ENCODE assay signal across 27 cellular contexts in genomic region chr2:191335875-191336464, GRCh38.
"Had no signal": no experiment of that assay in that cellular context is flagged by ENCODE, and none has a peak within 500 bp of the region (broad histone marks: within the 10 kb centered on the region; RNA-seq: fewer than 3 reads in every experiment).

No MANE protein-coding gene starts in this region.

- H3K36me3 Mint-ChIP-seq: activated naive CD8-positive, alpha-beta T cell; T-cell had no signal

- H3K9me3 Mint-ChIP-seq: activated B cell treated with CpG ODN at 0.5 μM for 24 hours; activated CD8-positive, alpha-beta T cell treated with anti-CD3 and anti-CD28 coated beads for 36 hours; activated T-cell treated with anti-CD3 and anti-CD28 coated beads, Interleukin-2, amount 50 U/mL, for 4 hours; activated T-helper 17 cell treated with anti-CD3 and anti-CD28 coated beads, Interleukin-2, amount 50 U/mL, for 72 hours; T-cell; T-helper 1 cell treated with Interleukin-12 subunit alpha and Interleukin-12 subunit beta and Interleukin-4 antibody, amounts not matched to agents 30 μg/mL and 1 μg/mL, for 36 hours had no signal

- H3K4me3 Mint-ChIP-seq: activated B cell treated with CpG ODN at 0.5 μM for 24 hours; activated CD8-positive, alpha-beta T cell treated with anti-CD3 and anti-CD28 coated beads for 36 hours; activated naive CD8-positive, alpha-beta T cell; activated T-cell treated with anti-CD3 and anti-CD28 coated beads, Interleukin-2, amount 50 U/mL, for 4 hours; activated T-helper 17 cell treated with anti-CD3 and anti-CD28 coated beads, Interleukin-2, amount 50 U/mL, for 72 hours; T-cell; T-helper 1 cell treated with Interleukin-12 subunit alpha and Interleukin-12 subunit beta and Interleukin-4 antibody, amounts not matched to agents 30 μg/mL and 1 μg/mL, for 36 hours had no signal

- H3K27me3 ChIP-seq: brain microvascular endothelial cell, colonic mucosa had no signal

- ATAC-seq: activated CD4-positive, CD25-positive, alpha-beta regulatory T cell treated with anti-CD3 and anti-CD28 coated beads, Interleukin-2, amount 50 U/mL, for 24 hours; activated CD8-positive, alpha-beta T cell treated with anti-CD3 and anti-CD28 coated beads for 36 hours; activated T-cell treated with anti-CD3 and anti-CD28 coated beads, Interleukin-2, amount 50 U/mL, for 4 hours; activated T-helper 17 cell treated with anti-CD3 and anti-CD28 coated beads, Interleukin-2, amount 50 U/mL, for 72 hours; esophagus mucosa; T-cell had no signal

- H3K4me1 ChIP-seq: colonic mucosa had no signal

- H3K36me3 ChIP-seq: colonic mucosa, WERI-Rb-1 had no signal

- H3K27ac Mint-ChIP-seq: activated B cell treated with CpG ODN at 0.5 μM for 24 hours; activated CD8-positive, alpha-beta T cell treated with anti-CD3 and anti-CD28 coated beads for 36 hours; activated naive CD8-positive, alpha-beta T cell; activated T-helper 17 cell treated with anti-CD3 and anti-CD28 coated beads, Interleukin-2, amount 50 U/mL, for 72 hours; T-cell; T-helper 1 cell treated with Interleukin-12 subunit alpha and Interleukin-12 subunit beta and Interleukin-4 antibody, amounts not matched to agents 30 μg/mL and 1 μg/mL, for 36 hours had no signal

- H3K27ac ChIP-seq: brain microvascular endothelial cell, colonic mucosa, WERI-Rb-1 had no signal

- H3K4me1 Mint-ChIP-seq: activated B cell treated with CpG ODN at 0.5 μM for 24 hours; activated T-helper 17 cell treated with anti-CD3 and anti-CD28 coated beads, Interleukin-2, amount 50 U/mL, for 72 hours; T-cell had no signal

- DNase-seq: activated B cell treated with CpG ODN at 0.5 μM for 24 hours; activated CD4-positive, alpha-beta T cell treated with anti-CD3 and anti-CD28 coated beads for 48 hours; activated CD4-positive, alpha-beta T cell treated with anti-CD3 and anti-CD28 coated beads, Interleukin-2, amount 50 U/mL, for 1 hour; activated CD4-positive, alpha-beta T cell treated with anti-CD3 and anti-CD28 coated beads, Interleukin-2, amount 50 U/mL, for 48 hours; activated CD8-positive, alpha-beta memory T cell treated with anti-CD3 and anti-CD28 coated beads for 24 hours; activated CD8-positive, alpha-beta T cell treated with anti-CD3 and anti-CD28 coated beads for 36 hours; activated effector memory CD4-positive, alpha-beta T cell treated with Interleukin-2 at 50 U/mL for 16 hours; activated gamma-delta T cell treated with Interleukin-2 at 50 U/mL for 16 hours; activated naive CD4-positive, alpha-beta T cell treated with anti-CD3 and anti-CD28 coated beads, Interleukin-2, amount 50 U/mL, for 16 hours; activated naive CD4-positive, alpha-beta T cell treated with Interleukin-2 at 50 U/mL for 16 hours; activated T-cell treated with anti-CD3 and anti-CD28 coated beads, Interleukin-2, amount 50 U/mL, for 4 hours; amniotic stem cell; anterior cingulate cortex; brain microvascular endothelial cell; central memory CD4-positive, alpha-beta T cell; cerebellar nuclear complex; colonic mucosa; effector CD8-positive, alpha-beta T cell; foreskin fibroblast; T-cell; T1000; WERI-Rb-1 had no signal

- H3K27me3 Mint-ChIP-seq: activated B cell treated with CpG ODN at 0.5 μM for 24 hours; activated CD8-positive, alpha-beta T cell treated with anti-CD3 and anti-CD28 coated beads for 36 hours; activated naive CD8-positive, alpha-beta T cell had no signal

- H3K4me3 ChIP-seq: colonic mucosa had no signal

- H3K9me3 ChIP-seq: colonic mucosa had no signal
